Comparison of ENCODE assay signal across 6 cellular contexts in the genomic region with DNA sequence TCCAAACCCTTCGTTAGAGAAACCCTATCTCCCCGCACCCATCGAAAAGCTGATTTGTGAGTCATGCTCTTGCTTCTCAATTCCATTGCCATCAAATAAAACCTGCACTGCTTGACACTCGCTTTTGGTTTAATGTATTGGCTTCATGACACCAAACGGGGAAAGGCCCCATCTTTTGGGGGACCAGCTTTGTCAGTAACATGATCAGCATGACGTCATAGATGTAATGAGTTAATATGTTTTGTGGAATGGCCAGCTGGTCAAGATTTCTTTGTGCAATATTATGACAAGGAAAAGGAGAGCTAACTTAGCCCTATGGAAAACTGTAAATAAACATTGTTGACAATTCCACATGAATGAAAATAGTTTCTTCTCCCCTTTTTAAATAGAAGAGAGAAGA.
"Had no signal": no experiment of that assay in that cellular context is flagged by ENCODE, and none has a peak within 500 bp of the region (broad histone marks: within the 10 kb centered on the region; RNA-seq: fewer than 3 reads in every experiment).

No MANE protein-coding gene starts in this region.

- H3K9ac ChIP-seq: KMS-11 had no signal

- FAIRE-seq: HTR-8/SVneo had no signal

- H3K4me2 ChIP-seq: KMS-11 had no signal

- H3K27ac ChIP-seq: HL-60, KMS-11 had no signal

- DNase-seq: IMR-90, KBM-7, KG1 had no signal
